ENCODE assay signal across 8 cellular contexts in genomic region chr1:151993084-151993733, GRCh38. TPM values are rescaled to one million over a fixed set of nuclear protein-coding genes. Genes with fewer than 3 reads are reported as not detected.
DNase-seq lines count a peak whose midpoint lies in the region; ATAC-seq and TF ChIP-seq lines count a peak whose summit lies in the region.

No MANE protein-coding gene starts in this region.

- H3K27ac ChIP-seq in muscle layer of duodenum (ENCODE audit: low read length) (peak overlapping the region; percentile 98), urinary bladder (ENCODE audit: low read depth) (peak overlapping the region; percentile 87)

- H3K9me3 Mint-ChIP-seq in activated B cell treated with CpG ODN at 0.5 μM for 24 hours: no peaks in the 10 kb centered on the region

- peak overlapping the region; percentile 93 for H3K4me3 Mint-ChIP-seq in activated B cell treated with CpG ODN at 0.5 μM for 24 hours

- peaks cover 0 to 4% of the 10 kb centered on the region in 2 donors for H3K36me3 ChIP-seq in muscle layer of duodenum (ENCODE audit: control insufficient read depth in 1 of 2, insufficient read depth in 2 of 2, low read length in 2 of 2)
- H3K36me3 ChIP-seq in urinary bladder (ENCODE audit: insufficient read depth): no peaks in the 10 kb centered on the region

- under 1% methylated on average over 50 of the region's 50 CpGs for WGBS in urinary bladder

- peak overlapping the region; percentile 83 for H3K27ac Mint-ChIP-seq in activated B cell treated with CpG ODN at 0.5 μM for 24 hours

- DNase-seq in Right ventricle myocardium inferior (ENCODE audit: missing footprints) (peak; percentile 73), cardiac septum (ENCODE audit: low spot score) (no peak), activated B cell treated with CpG ODN at 0.5 μM for 24 hours (peak; percentile 28), A172 (ENCODE audit: low spot score) (no peak), AG08396 (ENCODE audit: low spot score) (no peak)
- DNase-seq in effector CD4-positive, alpha-beta T cell: peak; percentile 14

- TF ChIP-seq CTCF in activated B cell treated with CpG ODN at 0.5 μM for 24 hours (IDR thresholded peaks at IDR 0.05): no peak

- H3K9me3 ChIP-seq in muscle layer of duodenum (ENCODE audit: control insufficient read depth in 1 of 2, low read length in 2 of 2): no peaks in the 10 kb centered on the region

- peaks cover 31% of the 10 kb centered on the region for H3K4me1 Mint-ChIP-seq in activated B cell treated with CpG ODN at 0.5 μM for 24 hours

- ATAC-seq in Right ventricle myocardium inferior (peak; percentile 13), activated B cell treated with CpG ODN at 0.5 μM for 24 hours (ENCODE audit: low read depth) (peak; percentile 51)

- intact Hi-C loops in Right ventricle myocardium inferior (cut with DNase I) (no loop called here), cardiac septum (cut with DNase I) (loop anchor here (2.0 kb wide), 1 partner anchor 42 kb away; no protein-coding TSS in a partner anchor), activated B cell treated with CpG ODN at 0.5 μM for 24 hours (cut with micrococcal nuclease) (loop anchor here (1.0 to 10.0 kb wide), 3 partner anchors 59 to 798 kb away; partner anchors contain the start of genes PIP5K1A, THEM4 and VPS72)

- POLR2A ChIA-PET in activated B cell treated with CpG ODN at 0.5 μM for 24 hours (lab: Charles Lee): interaction anchor here (0.6 to 2.9 kb wide), 5 partner anchors 23 to 103 kb away, joined by 4 to 14 read pairs (median 5); partner anchors contain the start of gene THEM4

- H3K27me3 ChIP-seq in muscle layer of duodenum (ENCODE audit: low read depth, low read length): no peaks in the 10 kb centered on the region

- H3K36me3 Mint-ChIP-seq in activated B cell treated with CpG ODN at 0.5 μM for 24 hours (ENCODE audit: low read depth): peaks cover 1% of the 10 kb centered on the region

- H3K27me3 Mint-ChIP-seq in activated B cell treated with CpG ODN at 0.5 μM for 24 hours: no peaks in the 10 kb centered on the region

- CTCF ChIA-PET in activated B cell treated with CpG ODN at 0.5 μM for 24 hours (lab: Charles Lee): interaction anchor here (1.6 to 14.4 kb wide), 2 partner anchors 20 to 25 kb away, joined by 3 to 204 read pairs; no protein-coding TSS in a partner anchor

- H3K4me3 ChIP-seq in muscle layer of duodenum (ENCODE audit: low read depth in 1 of 2, low read length in 2 of 2): peak overlapping the region; percentile 90 to 92
- peak overlapping the region; percentile 70 for H3K4me3 ChIP-seq in urinary bladder (ENCODE audit: low read depth, low read length)

- peaks cover 37 to 41% of the 10 kb centered on the region in 2 donors for H3K4me1 ChIP-seq in muscle layer of duodenum (ENCODE audit: control insufficient read depth in 1 of 2, insufficient read depth in 2 of 2, low read length in 2 of 2)
- peaks cover 5% of the 10 kb centered on the region for H3K4me1 ChIP-seq in urinary bladder (ENCODE audit: insufficient read depth)

RNA-seq across cellular contexts. Expression of gene S100A10, which starts 0.5 kb away (rescaled TPM):
- 290 TPM for total RNA-seq in Right ventricle myocardium inferior
- 131 TPM for total RNA-seq in cardiac septum
- total RNA-seq in activated B cell treated with CpG ODN at 0.5 μM for 24 hours: 62.7 and 63.6 TPM in 2 replicates
- total RNA-seq in urinary bladder: 116 TPM
- 246 TPM for polyA plus RNA-seq in urinary bladder
- 760 and 801 TPM in 2 replicates for total RNA-seq in A172 (2014; rRNA removed; shearing (Covaris generic))

RNA-seq across cellular contexts. Expression of gene S100A11, which starts 43.6 kb away (rescaled TPM):
- total RNA-seq in Right ventricle myocardium inferior: 92.0 TPM
- total RNA-seq in cardiac septum: 90.8 TPM
- 65.6 and 71.2 TPM in 2 replicates for total RNA-seq in activated B cell treated with CpG ODN at 0.5 μM for 24 hours
- 81.9 TPM for total RNA-seq in urinary bladder
- polyA plus RNA-seq in urinary bladder: 910 TPM
- total RNA-seq in A172 (2014; rRNA removed; shearing (Covaris generic)): 517 and 658 TPM in 2 replicates

Comparison
In these comparisons a context has a peak if more than half of its experiments do, and no peak if none do; other contexts are left out.
1. DNase-seq: peak in Right ventricle myocardium inferior (single experiment), activated B cell treated with CpG ODN at 0.5 μM for 24 hours (single experiment) and effector CD4-positive, alpha-beta T cell (single experiment); none in cardiac septum (single experiment), A172 (single experiment) and AG08396 (single experiment).